In the genomic region with DNA sequence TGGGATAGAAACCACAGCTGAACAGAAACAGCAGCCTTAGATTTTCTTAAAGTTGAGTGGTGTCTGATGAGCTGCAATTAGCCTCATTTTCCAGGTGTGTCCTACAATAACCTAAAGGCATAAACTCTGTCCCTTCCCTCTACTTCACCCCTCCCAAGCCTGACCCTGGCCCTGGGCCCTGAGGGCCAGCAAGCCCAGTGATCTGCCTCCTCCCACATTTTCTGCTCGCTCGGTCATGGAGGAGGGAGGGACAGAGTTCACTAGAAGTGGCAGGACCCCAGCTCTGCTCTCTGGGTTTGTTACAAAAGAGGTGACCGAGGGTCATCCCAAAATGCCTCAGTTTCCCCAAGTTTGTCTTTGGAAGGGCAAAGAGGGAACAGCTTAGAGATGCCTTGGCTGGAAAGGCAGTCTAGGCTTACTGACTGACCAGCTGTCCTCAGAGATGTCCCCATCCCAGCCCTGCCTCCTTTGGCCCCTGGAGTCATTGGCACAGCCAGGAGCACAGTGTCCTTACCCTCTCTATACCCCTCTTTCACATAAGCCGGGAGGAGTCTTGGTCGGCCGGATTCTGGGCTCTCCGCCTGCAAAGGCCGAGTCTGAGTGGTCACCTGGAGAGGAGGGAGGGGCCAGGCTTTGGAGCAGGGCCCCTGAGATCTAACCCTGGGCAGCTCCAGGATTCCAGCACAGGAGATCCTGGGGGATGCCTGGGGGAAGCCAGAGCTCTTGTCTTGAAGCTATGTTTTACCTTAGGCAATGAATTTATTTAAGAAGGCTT, we compare ENCODE assay signal across 33 cellular contexts.
"Had no signal": no experiment of that assay in that cellular context is flagged by ENCODE, and none has a peak within 500 bp of the region (broad histone marks: within the 10 kb centered on the region; RNA-seq: fewer than 3 reads in every experiment).

No MANE protein-coding gene starts in this region.

- H3K4me1 ChIP-seq: Peyer's patch, SJSA1 had no signal

- H3K9me3 ChIP-seq: MG63, Peyer's patch, SJSA1, SK-N-SH had no signal

- ATAC-seq: activated CD4-positive, alpha-beta T cell treated with anti-CD3 and anti-CD28 coated beads for 36 hours; activated CD4-positive, CD25-positive, alpha-beta regulatory T cell treated with anti-CD3 and anti-CD28 coated beads, Interleukin-2, amount 50 U/mL, for 24 hours; activated CD8-positive, alpha-beta T cell treated with anti-CD3 and anti-CD28 coated beads, Interleukin-2, amount 10 ng/mL, durations not matched to agents 7 days and 5 days; WTC11 had no signal

- H3K27me3 ChIP-seq: brain microvascular endothelial cell, MG63, Peyer's patch, SJSA1 had no signal

- H3K9me3 Mint-ChIP-seq: activated CD4-positive, alpha-beta T cell treated with anti-CD3 and anti-CD28 coated beads, Interleukin-2, amount 10 ng/mL, durations not matched to agents 7 days and 5 days; activated naive CD4-positive, alpha-beta T cell treated with anti-CD3 and anti-CD28 coated beads, Interleukin-2, amount 10 ng/mL, durations not matched to agents 7 days and 5 days; T-helper 1 cell treated with Interleukin-12 subunit alpha and Interleukin-12 subunit beta and Interleukin-4 antibody, amounts not matched to agents 30 μg/mL and 1 μg/mL, for 36 hours; T-helper 2 cell treated with Interferon-gamma antibody and Interleukin-4, amounts not matched to agents 5 μg/mL and 100 μg/mL, for 36 hours had no signal

- H3K4me3 Mint-ChIP-seq: activated CD4-positive, alpha-beta T cell treated with anti-CD3 and anti-CD28 coated beads for 36 hours; activated CD4-positive, alpha-beta T cell treated with anti-CD3 and anti-CD28 coated beads, Interleukin-2, amount 10 ng/mL, durations not matched to agents 7 days and 5 days; activated CD8-positive, alpha-beta T cell treated with anti-CD3 and anti-CD28 coated beads, Interleukin-2, amount 10 ng/mL, durations not matched to agents 7 days and 5 days; activated naive CD4-positive, alpha-beta T cell treated with anti-CD3 and anti-CD28 coated beads, Interleukin-2, amount 10 ng/mL, durations not matched to agents 7 days and 5 days; activated naive CD8-positive, alpha-beta T cell; T-helper 1 cell treated with Interleukin-12 subunit alpha and Interleukin-12 subunit beta and Interleukin-4 antibody, amounts not matched to agents 30 μg/mL and 1 μg/mL, for 36 hours; T-helper 2 cell treated with Interferon-gamma antibody and Interleukin-4, amounts not matched to agents 5 μg/mL and 100 μg/mL, for 36 hours; WTC11 had no signal

- H3K9ac ChIP-seq: SK-N-SH had no signal

- H3K4me3 ChIP-seq: MG63, Peyer's patch, SJSA1 had no signal

- H3K4me2 ChIP-seq: SK-N-SH had no signal

- H3K36me3 Mint-ChIP-seq: activated naive CD4-positive, alpha-beta T cell treated with anti-CD3 and anti-CD28 coated beads, Interleukin-2, amount 10 ng/mL, durations not matched to agents 7 days and 5 days; activated naive CD8-positive, alpha-beta T cell had no signal

- H3K27ac ChIP-seq: brain microvascular endothelial cell, Peyer's patch, SJSA1 had no signal

- DNase-seq: activated CD4-positive, alpha-beta T cell treated with anti-CD3 and anti-CD28 coated beads for 36 hours; activated CD4-positive, alpha-beta T cell treated with anti-CD3 and anti-CD28 coated beads, Interleukin-2, amount 10 ng/mL, durations not matched to agents 7 days and 5 days; activated CD4-positive, alpha-beta T cell treated with anti-CD3 and anti-CD28 coated beads, Interleukin-2, amount 50 U/mL, for 48 hours; activated CD8-positive, alpha-beta memory T cell treated with anti-CD3 and anti-CD28 coated beads, Interleukin-2, amount 50 U/mL, for 48 hours; activated CD8-positive, alpha-beta T cell treated with anti-CD3 and anti-CD28 coated beads, Interleukin-2, amount 10 ng/mL, durations not matched to agents 7 days and 5 days; activated effector memory CD4-positive, alpha-beta T cell treated with Interleukin-2 at 50 U/mL for 16 hours; activated naive CD4-positive, alpha-beta T cell treated with anti-CD3 and anti-CD28 coated beads, Interleukin-2, amount 10 ng/mL, durations not matched to agents 7 days and 5 days; activated T-cell treated with anti-CD3 and anti-CD28 coated beads, Interleukin-2, amount 50 U/mL, for 48 hours; amniotic stem cell; aorta; brain microvascular endothelial cell; central memory CD4-positive, alpha-beta T cell; Kasumi-1; KG1; MG63; NCI-H1092; NCI-H1436 treated with DMSO at 0.1 percent for 48 hours; NCI-H2029 treated with DMSO at 0.1 percent for 48 hours; NCI-H2107; NCI-H2171; NCI-H510A; NCI-H526; NCI-H774; Peyer's patch; RPMI8226; SHP77 treated with DMSO at 0.1 percent for 48 hours; SK-N-SH had no signal

- H3K36me3 ChIP-seq: brain microvascular endothelial cell, MG63, Peyer's patch, SJSA1 had no signal

- H3K27ac Mint-ChIP-seq: activated CD4-positive, alpha-beta T cell treated with anti-CD3 and anti-CD28 coated beads for 36 hours; activated CD4-positive, alpha-beta T cell treated with anti-CD3 and anti-CD28 coated beads, Interleukin-2, amount 10 ng/mL, durations not matched to agents 7 days and 5 days; activated CD8-positive, alpha-beta T cell treated with anti-CD3 and anti-CD28 coated beads, Interleukin-2, amount 10 ng/mL, durations not matched to agents 7 days and 5 days; activated naive CD4-positive, alpha-beta T cell treated with anti-CD3 and anti-CD28 coated beads, Interleukin-2, amount 10 ng/mL, durations not matched to agents 7 days and 5 days; activated naive CD8-positive, alpha-beta T cell; T-helper 1 cell treated with Interleukin-12 subunit alpha and Interleukin-12 subunit beta and Interleukin-4 antibody, amounts not matched to agents 30 μg/mL and 1 μg/mL, for 36 hours; T-helper 2 cell treated with Interferon-gamma antibody and Interleukin-4, amounts not matched to agents 5 μg/mL and 100 μg/mL, for 36 hours; WTC11 had no signal

- H3K4me1 Mint-ChIP-seq: activated CD4-positive, alpha-beta T cell treated with anti-CD3 and anti-CD28 coated beads for 36 hours; activated CD4-positive, alpha-beta T cell treated with anti-CD3 and anti-CD28 coated beads, Interleukin-2, amount 10 ng/mL, durations not matched to agents 7 days and 5 days; activated naive CD4-positive, alpha-beta T cell treated with anti-CD3 and anti-CD28 coated beads, Interleukin-2, amount 10 ng/mL, durations not matched to agents 7 days and 5 days; WTC11 had no signal
